1 cellular context compared by ENCODE assay signal in genomic region chr9:38029923-38030638, GRCh38.
TF ChIP-seq lines count a peak whose summit lies in the region.

No MANE protein-coding gene starts in this region.

TF ChIP-seq in GM12878, 131 proteins besides CTCF, POLR2A, EP300 and RAD21 (continued from another document):
- TF ChIP-seq HSF1 (IDR thresholded peaks at IDR 0.05; ENCODE audit: low read depth, low read length) = no peak
- TF ChIP-seq RUNX3 (IDR thresholded peaks at IDR 0.05; ENCODE audit: low read length) = peak; percentile 26; the same call in 1 of the 2 replicates
- TF ChIP-seq ATF2 (IDR thresholded peaks at IDR 0.05; ENCODE audit: low read length) = no peak
- no peak for TF ChIP-seq BMI1 (IDR thresholded peaks at IDR 0.05; ENCODE audit: borderline replicate concordance)
TF ChIP-seq in GM12878: peak in this region for 3.
